ENCODE assay signal across 11 cellular contexts in the genomic region with DNA sequence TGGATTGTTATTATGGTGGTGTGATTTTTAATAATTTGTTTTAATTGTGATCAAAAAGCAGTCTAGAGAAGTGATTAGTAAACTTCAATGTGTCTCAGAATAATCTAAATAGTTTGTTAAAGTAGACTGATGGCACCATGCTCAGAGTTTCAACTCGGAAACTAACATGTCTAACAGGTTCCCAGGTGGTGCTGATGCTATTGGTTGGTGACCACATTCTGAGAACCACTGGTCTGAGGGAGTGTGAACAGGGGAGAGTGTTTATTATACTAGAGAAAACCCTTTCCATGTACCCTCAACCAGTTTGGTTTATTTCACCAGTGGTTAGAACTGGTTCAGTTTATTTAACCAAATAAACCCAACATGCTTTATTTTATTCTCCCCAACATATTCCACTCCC.
"Had no signal": no experiment of that assay in that cellular context is flagged by ENCODE, and none has a peak within 500 bp of the region (broad histone marks: within the 10 kb centered on the region; RNA-seq: fewer than 3 reads in every experiment).

No MANE protein-coding gene starts in this region.

- H3K27ac ChIP-seq: GM23248 had no signal

- H3K27ac Mint-ChIP-seq: GM23338, H9, HFFc6 had no signal

- H3K4me3 Mint-ChIP-seq: GM23338, H9, HFFc6 had no signal

- H3K9me3 ChIP-seq: HAP-1 had no signal

- FAIRE-seq: H1, H54 had no signal

- H3K36me3 ChIP-seq: HAP-1 had no signal

- H3K4me3 ChIP-seq: GM23248, GM23338, HAP-1 had no signal

- H3K4me2 ChIP-seq: GM23338 had no signal

- H2AFZ ChIP-seq: GM23248, GM23338 had no signal

- H3K9me3 Mint-ChIP-seq: GM23338, H9, HFFc6 had no signal

- H3K9ac ChIP-seq: GM23248 had no signal

- ATAC-seq: GM23338, HCT116 had no signal

- DNase-seq: GM23248, GOT3, H7, H9, HCEC 1CT, HFFc6 had no signal

- H3K4me1 ChIP-seq: HAP-1 had no signal
